ENCODE assay signal across 14 cellular contexts in the genomic region with DNA sequence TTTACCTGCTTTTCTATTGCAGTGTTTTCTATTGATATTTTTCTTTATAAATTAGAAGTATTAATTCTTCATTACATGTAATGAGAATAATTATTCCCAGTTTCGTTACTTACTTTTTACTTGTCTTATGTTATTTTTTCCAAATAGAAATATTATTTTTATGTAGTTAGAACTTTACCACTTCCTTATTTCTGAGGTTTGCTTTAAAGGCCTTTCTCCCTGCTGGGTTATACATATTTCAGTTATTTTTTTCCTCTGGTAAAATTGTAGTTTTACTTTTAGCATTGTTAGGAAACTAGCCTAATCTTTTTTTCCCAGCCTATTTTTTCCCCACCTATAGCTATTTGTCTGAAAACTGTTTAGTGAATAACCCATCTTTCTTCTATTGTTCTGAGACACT. TPM values are rescaled to one million over a fixed set of nuclear protein-coding genes. Genes with fewer than 3 reads are reported as not detected.
"Had no signal": no experiment of that assay in that cellular context is flagged by ENCODE, and none has a peak within 500 bp of the region (broad histone marks: within the 10 kb centered on the region; RNA-seq: fewer than 3 reads in every experiment).

No MANE protein-coding gene starts in this region.

- H3K4me3 Mint-ChIP-seq: activated CD4-positive, alpha-beta T cell treated with anti-CD3 and anti-CD28 coated beads, Interleukin-2, amount 10 ng/mL, durations not matched to agents 24 days and 14 days; activated naive CD4-positive, alpha-beta T cell treated with anti-CD3 and anti-CD28 coated beads, Interleukin-2, amount 10 ng/mL, durations not matched to agents 7 days and 5 days; WTC11 had no signal

- ATAC-seq: esophagus mucosa, left colon, right lobe of liver, WTC11 had no signal

- H3K27me3 Mint-ChIP-seq: activated CD4-positive, alpha-beta T cell treated with anti-CD3 and anti-CD28 coated beads, Interleukin-2, amount 10 ng/mL, durations not matched to agents 24 days and 14 days; activated naive CD4-positive, alpha-beta T cell treated with anti-CD3 and anti-CD28 coated beads, Interleukin-2, amount 10 ng/mL, durations not matched to agents 7 days and 5 days had no signal

- H3K27ac Mint-ChIP-seq: activated CD4-positive, alpha-beta T cell treated with anti-CD3 and anti-CD28 coated beads, Interleukin-2, amount 10 ng/mL, durations not matched to agents 24 days and 14 days; activated naive CD4-positive, alpha-beta T cell treated with anti-CD3 and anti-CD28 coated beads, Interleukin-2, amount 10 ng/mL, durations not matched to agents 7 days and 5 days; WTC11 had no signal

- H3K4me3 ChIP-seq: breast epithelium, lung, right lobe of liver, upper lobe of left lung had no signal

- DNase-seq: activated naive CD4-positive, alpha-beta T cell treated with anti-CD3 and anti-CD28 coated beads, Interleukin-2, amount 10 ng/mL, durations not matched to agents 7 days and 5 days; anterior cingulate cortex; glutamatergic neuron; left colon; right lobe of liver; stimulated activated CD4-positive, alpha-beta T cell treated with anti-CD3 and anti-CD28 coated beads, Interleukin-2, amount 100 ng/mL, for 24 hours; stimulated activated naive CD4-positive, alpha-beta T cell; T-helper 1 cell; upper lobe of left lung had no signal

- H3K27ac ChIP-seq: breast epithelium, right lobe of liver, upper lobe of left lung had no signal

- H3K27me3 ChIP-seq: breast epithelium, right lobe of liver, upper lobe of left lung had no signal

RNA-seq across cellular contexts. Expression of gene RSAD2, which starts 56.8 kb away (rescaled TPM):
- total RNA-seq: WTC11 had no signal
